8 cellular contexts compared by ENCODE assay signal in the genomic region with DNA sequence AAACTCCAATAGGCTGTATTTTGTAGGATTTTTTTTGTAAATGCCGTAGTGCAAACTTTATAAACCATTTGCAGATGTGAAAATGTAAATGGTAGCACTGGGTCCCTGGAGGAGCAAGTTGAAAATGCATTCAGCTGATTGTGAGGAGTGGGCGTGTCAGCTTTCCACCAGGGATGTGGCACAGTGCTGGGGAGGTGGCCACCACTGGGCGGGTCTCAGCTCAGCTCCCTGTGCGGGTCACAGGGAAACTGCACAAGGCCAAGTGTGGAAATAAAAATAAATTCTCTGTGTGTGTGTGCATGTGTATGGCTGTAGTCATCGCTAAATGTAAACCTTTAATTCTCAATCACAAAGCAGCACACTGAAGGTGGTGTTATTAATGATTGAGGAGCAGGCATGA.
"Had no signal": no experiment of that assay in that cellular context is flagged by ENCODE, and none has a peak within 500 bp of the region (broad histone marks: within the 10 kb centered on the region; RNA-seq: fewer than 3 reads in every experiment).

No MANE protein-coding gene starts in this region.

- H3K4me1 ChIP-seq: HAP-1 had no signal

- H3K36me3 Mint-ChIP-seq: IgD-negative memory B cell had no signal

- ATAC-seq: HepG2 had no signal

- DNase-seq: GOT3, H7, HFFc6, KBM-7 had no signal

- H3K27ac ChIP-seq: HL-60 had no signal

- H3K4me3 ChIP-seq: HAP-1 had no signal

- H3K36me3 ChIP-seq: HAP-1 had no signal

- H3K27ac Mint-ChIP-seq: HFFc6, IgD-negative memory B cell had no signal

- H3K9me3 ChIP-seq: HAP-1 had no signal

- H3K4me3 Mint-ChIP-seq: HFFc6, IgD-negative memory B cell had no signal

- H3K4me1 Mint-ChIP-seq: IgD-negative memory B cell had no signal

- H3K9me3 Mint-ChIP-seq: HFFc6, IgD-negative memory B cell had no signal
